Comparison of ENCODE assay signal across 25 cellular contexts in the genomic region with DNA sequence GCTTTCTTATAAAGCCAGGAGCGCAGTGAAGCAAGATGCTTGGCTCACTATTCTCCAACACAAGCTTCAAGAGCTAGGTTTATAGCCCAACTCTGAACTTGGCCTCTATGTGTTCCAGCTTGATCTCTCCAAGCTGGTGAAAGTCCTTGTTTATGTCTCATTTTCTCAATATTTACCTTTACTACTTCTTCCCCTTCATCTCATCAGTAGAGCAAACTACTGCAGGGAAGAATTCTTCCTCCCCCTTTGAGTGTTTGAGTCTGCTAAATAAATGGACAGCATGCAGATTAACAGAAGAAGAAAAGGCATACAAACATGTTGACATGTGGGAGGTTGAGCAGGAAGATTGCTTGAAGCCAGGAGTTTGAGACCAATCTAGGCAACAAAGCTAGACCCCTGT.
"Had no signal": no experiment of that assay in that cellular context is flagged by ENCODE, and none has a peak within 500 bp of the region (broad histone marks: within the 10 kb centered on the region; RNA-seq: fewer than 3 reads in every experiment).

No MANE protein-coding gene starts in this region.

- DNase-seq: activated CD4-positive, alpha-beta T cell treated with anti-CD3 and anti-CD28 coated beads, Interleukin-2, amount 10 ng/mL, durations not matched to agents 24 days and 14 days; activated CD4-positive, alpha-beta T cell treated with anti-CD3 and anti-CD28 coated beads, Interleukin-2, amount 50 U/mL, for 4 hours; activated CD4-positive, CD25-positive, alpha-beta regulatory T cell; activated CD8-positive, alpha-beta T cell treated with anti-CD3 and anti-CD28 coated beads for 36 hours; activated effector memory CD4-positive, alpha-beta T cell treated with anti-CD3 and anti-CD28 coated beads, Interleukin-2, amount 50 U/mL, for 16 hours; activated naive CD4-positive, alpha-beta T cell; activated naive CD4-positive, alpha-beta T cell treated with anti-CD3 and anti-CD28 coated beads, Interleukin-2, amount 50 U/mL, for 16 hours; activated naive CD8-positive, alpha-beta T cell treated with anti-CD3 and anti-CD28 coated beads for 36 hours; activated T-cell treated with anti-CD3 and anti-CD28 coated beads, Interleukin-2, amount 50 U/mL, for 1 hour; activated T-cell treated with anti-CD3 and anti-CD28 coated beads, Interleukin-2, amount 50 U/mL, for 72 hours; amniotic stem cell; aorta; cerebellar nuclear complex; NCI-H1092 treated with DMSO at 0.1 percent for 48 hours; NCI-H1417; NCI-H187; NCI-H2107; NCI-H2171; SHP77; T1000; WERI-Rb-1 had no signal

- H3K27me3 ChIP-seq: SJCRH30 had no signal

- H3K4me3 ChIP-seq: SJCRH30, SK-N-MC had no signal

- H3K36me3 ChIP-seq: SJCRH30, WERI-Rb-1 had no signal

- H3K9me3 ChIP-seq: SJCRH30 had no signal

- ATAC-seq: activated CD8-positive, alpha-beta T cell treated with anti-CD3 and anti-CD28 coated beads for 36 hours; activated T-cell treated with anti-CD3 and anti-CD28 coated beads, Interleukin-2, amount 50 U/mL, for 72 hours; activated T-helper 17 cell treated with anti-CD3 and anti-CD28 coated beads, Interleukin-2, amount 50 U/mL, for 72 hours; Panc1 had no signal

- H3K27ac ChIP-seq: SJCRH30, SK-N-MC, WERI-Rb-1 had no signal
